22 cellular contexts compared by ENCODE assay signal in genomic region chr6:75486850-75487568, GRCh38. TPM values are rescaled to one million over a fixed set of nuclear protein-coding genes. Genes with fewer than 3 reads are reported as not detected.
DNase-seq lines count a peak whose midpoint lies in the region; ATAC-seq and TF ChIP-seq lines count a peak whose summit lies in the region.
"Had no signal": no experiment of that assay in that cellular context is flagged by ENCODE, and none has a peak within 500 bp of the region (broad histone marks: within the 10 kb centered on the region; RNA-seq: fewer than 3 reads in every experiment).

No MANE protein-coding gene starts in this region.

- no peak overlapping the region for H3K4me3 ChIP-seq in muscle layer of duodenum (ENCODE audit: low read depth in 1 of 2, low read length in 2 of 2)
- H3K4me3 ChIP-seq: MG63, pancreas, SJSA1, thyroid gland had no signal

- no peaks in the 10 kb centered on the region for H3K36me3 Mint-ChIP-seq in type B pancreatic cell
- H3K36me3 Mint-ChIP-seq: natural killer cell; stimulated activated naive B cell treated with anti-CD40 and anti-IgM and Interleukin-4, amounts not matched to agents 10 μg/mL and 1 μg/mL and 100 μg/mL, for 72 hours had no signal

- H3K4me1 Mint-ChIP-seq in type B pancreatic cell (ENCODE audit: unreplicated experiment) = peaks cover 19% of the 10 kb centered on the region
- H3K4me1 Mint-ChIP-seq: natural killer cell; stimulated activated naive B cell treated with anti-CD40 and anti-IgM and Interleukin-4, amounts not matched to agents 10 μg/mL and 1 μg/mL and 100 μg/mL, for 72 hours had no signal

- no peak overlapping the region for H3K27ac ChIP-seq in epithelial cell of prostate
- peak overlapping the region; percentile 46 for H3K27ac ChIP-seq in muscle layer of duodenum (ENCODE audit: low read length)
- H3K27ac ChIP-seq: 22Rv1, pancreas, SJSA1 had no signal

- H3K27ac Mint-ChIP-seq in type B pancreatic cell = peak overlapping the region; percentile 89
- H3K27ac Mint-ChIP-seq: natural killer cell; stimulated activated naive B cell treated with anti-CD40 and anti-IgM and Interleukin-4, amounts not matched to agents 10 μg/mL and 1 μg/mL and 100 μg/mL, for 72 hours; T-helper 1 cell treated with Interleukin-12 subunit alpha and Interleukin-12 subunit beta and Interleukin-4 antibody, amounts not matched to agents 30 μg/mL and 1 μg/mL, for 36 hours had no signal

- no peak for TF ChIP-seq CTCF in type B pancreatic cell (conservative IDR thresholded peaks at IDR 0.05)

- H3K27me3 Mint-ChIP-seq in type B pancreatic cell = no peaks in the 10 kb centered on the region

- peak; percentile 19 for DNase-seq in DMS153 (lab: John Stamatoyannopoulos, UW)
- no peak for DNase-seq in DMS153 treated with DMSO at 0.1 percent for 48 hours (lab: John Stamatoyannopoulos, UW; ENCODE audit: unreplicated experiment)
- DNase-seq in epithelial cell of prostate (ENCODE audit: low read depth, low spot score) = peak; percentile 18
- DNase-seq in type B pancreatic cell (ENCODE audit: extremely low spot score, unreplicated experiment) = no peak
- no peak for DNase-seq in NOMO-1 treated with DMSO at 0.1 percent for 48 hours (lab: John Stamatoyannopoulos, UW; ENCODE audit: unreplicated experiment)
- no peak for DNase-seq in activated naive CD4-positive, alpha-beta T cell treated with anti-CD3 and anti-CD28 coated beads, Interleukin-2, amount 50 U/mL, for 16 hours
- DNase-seq: activated CD4-positive, alpha-beta T cell treated with anti-CD3 and anti-CD28 coated beads, Interleukin-2, amount 50 U/mL, for 4 hours; activated CD8-positive, alpha-beta memory T cell treated with anti-CD3 and anti-CD28 coated beads, Interleukin-2, amount 50 U/mL, for 48 hours; BE2C; MG63; natural killer cell; NCI-H146; NCI-H748 treated with DMSO at 0.1 percent for 48 hours; pancreas; stimulated activated CD4-positive, alpha-beta T cell treated with anti-CD3 and anti-CD28 coated beads, Interleukin-1b, Interleukin-23, amount 100 ng/mL, for 48 hours; stimulated activated naive B cell treated with anti-CD40 and anti-IgM and Interleukin-4, amounts not matched to agents 10 μg/mL and 1 μg/mL and 100 μg/mL, for 72 hours; thyroid gland had no signal

- ATAC-seq in HG03039 (IDR thresholded peaks at IDR 0.05; ENCODE audit: unreplicated experiment) = no peak
- ATAC-seq: natural killer cell; pancreas; stimulated activated naive B cell treated with anti-CD40 and anti-IgM and Interleukin-4, amounts not matched to agents 10 μg/mL and 1 μg/mL and 100 μg/mL, for 72 hours had no signal

- H3K9me3 Mint-ChIP-seq in type B pancreatic cell = no peaks in the 10 kb centered on the region
- H3K9me3 Mint-ChIP-seq: stimulated activated naive B cell treated with anti-CD40 and anti-IgM and Interleukin-4, amounts not matched to agents 10 μg/mL and 1 μg/mL and 100 μg/mL, for 72 hours; T-helper 1 cell treated with Interleukin-12 subunit alpha and Interleukin-12 subunit beta and Interleukin-4 antibody, amounts not matched to agents 30 μg/mL and 1 μg/mL, for 36 hours had no signal

- H3K9me3 ChIP-seq in muscle layer of duodenum (ENCODE audit: control insufficient read depth in 1 of 2, low read length in 2 of 2) = no peaks in the 10 kb centered on the region
- H3K9me3 ChIP-seq: BE2C, MG63, pancreas, SJSA1, thyroid gland had no signal

- H3K36me3 ChIP-seq in muscle layer of duodenum (ENCODE audit: control insufficient read depth in 1 of 2, insufficient read depth in 2 of 2, low read length in 2 of 2) = no peaks in the 10 kb centered on the region
- H3K36me3 ChIP-seq: BE2C, MG63, pancreas, SJSA1, thyroid gland had no signal

- no peaks in the 10 kb centered on the region for H3K27me3 ChIP-seq in muscle layer of duodenum (ENCODE audit: low read depth, low read length)
- H3K27me3 ChIP-seq: BE2C, MG63, pancreas, SJSA1, thyroid gland had no signal

- peaks cover 4 to 25% of the 10 kb centered on the region in 2 donors for H3K4me1 ChIP-seq in muscle layer of duodenum (ENCODE audit: control insufficient read depth in 1 of 2, insufficient read depth in 2 of 2, low read length in 2 of 2)
- H3K4me1 ChIP-seq: BE2C, SJSA1, thyroid gland had no signal

- H3K4me3 Mint-ChIP-seq in type B pancreatic cell = peak overlapping the region; percentile 49
- H3K4me3 Mint-ChIP-seq: natural killer cell; stimulated activated naive B cell treated with anti-CD40 and anti-IgM and Interleukin-4, amounts not matched to agents 10 μg/mL and 1 μg/mL and 100 μg/mL, for 72 hours; T-helper 1 cell treated with Interleukin-12 subunit alpha and Interleukin-12 subunit beta and Interleukin-4 antibody, amounts not matched to agents 30 μg/mL and 1 μg/mL, for 36 hours had no signal

RNA-seq across cellular contexts. Expression of gene FILIP1, which starts 6.6 kb away (rescaled TPM):
- 2.0 and 5.0 TPM in 2 replicates for total RNA-seq in type B pancreatic cell (ENCODE audit: low replicate concordance)
- total RNA-seq: natural killer cell had no signal

Comparison
In these comparisons a context has a peak if more than half of its experiments do, and no peak if none do; other contexts are left out.
1. DNase-seq: peak in DMS153 (single experiment) and epithelial cell of prostate (single experiment); none in DMS153 treated with DMSO at 0.1 percent for 48 hours (single experiment), type B pancreatic cell (single experiment), NOMO-1 treated with DMSO at 0.1 percent for 48 hours (single experiment) and activated naive CD4-positive, alpha-beta T cell treated with anti-CD3 and anti-CD28 coated beads, Interleukin-2, amount 50 U/mL, for 16 hours (single experiment).